Comparison of ENCODE assay signal across 1 cellular context in genomic region chr5:3323144-3323543, GRCh38.
TF ChIP-seq lines count a peak whose summit lies in the region.

No MANE protein-coding gene starts in this region.

TF ChIP-seq in HEK293, 187 proteins besides CTCF, POLR2A, EP300 and RAD21 (continued from another document):
- TF ChIP-seq ZNF398 (tag by site-specific recombination; IDR thresholded peaks at IDR 0.05), result 0 out of 2 replicates have a peak, but pooled peaks have one; percentile 7
- TF ChIP-seq ZNF248 (tag by site-specific recombination; IDR thresholded peaks at IDR 0.05), result 0 out of 2 replicates have a peak, but pooled peaks have one; percentile 68
- peak; percentile 15; the same call in 1 of the 2 replicates for TF ChIP-seq ZNF266 (tag by site-specific recombination; IDR thresholded peaks at IDR 0.05; ENCODE audit: low read depth)
- peak; percentile 4; the same call in 1 of the 2 replicates for TF ChIP-seq ZNF114 (tag by site-specific recombination; IDR thresholded peaks at IDR 0.05)
- TF ChIP-seq ZNF521 (tag by site-specific recombination; IDR thresholded peaks at IDR 0.05), result peak; percentile 80; the same call in 1 of the 2 replicates
- TF ChIP-seq ZNF707 (tag by site-specific recombination; IDR thresholded peaks at IDR 0.05), result no peak
- TF ChIP-seq ZNF311 (tag by site-specific recombination; IDR thresholded peaks at IDR 0.05; ENCODE audit: borderline replicate concordance), result 0 out of 2 replicates have a peak, but pooled peaks have one; percentile 43
- no peak for TF ChIP-seq IKZF3 (tag by site-specific recombination; IDR thresholded peaks at IDR 0.05)
- TF ChIP-seq SCRT2 (tag by site-specific recombination; IDR thresholded peaks at IDR 0.05), result no peak
- TF ChIP-seq SP7 (tag by site-specific recombination; IDR thresholded peaks at IDR 0.05), result no peak
- TF ChIP-seq ZNF777 (tag by site-specific recombination; IDR thresholded peaks at IDR 0.05; ENCODE audit: borderline replicate concordance), result no peak
- no peak for TF ChIP-seq KLF16 (tag by site-specific recombination; IDR thresholded peaks at IDR 0.05)
